Comparison of ENCODE assay signal across 17 cellular contexts in genomic region chr19:38660724-38661123, GRCh38. TPM values are rescaled to one million over a fixed set of nuclear protein-coding genes. Genes with fewer than 3 reads are reported as not detected.
A peak's percentile ranks its signal among the peaks of the same experiment; 100 is the strongest.
DNase-seq lines count a peak whose midpoint lies in the region; ATAC-seq, FAIRE-seq and TF ChIP-seq lines count a peak whose summit lies in the region.
"Had no signal": no experiment of that assay in that cellular context is flagged by ENCODE, and none has a peak within 500 bp of the region (broad histone marks: within the 10 kb centered on the region; RNA-seq: fewer than 3 reads in every experiment).

No MANE protein-coding gene starts in this region.

- no peak overlapping the region for H3K4me3 Mint-ChIP-seq in H9
- H3K4me3 Mint-ChIP-seq: activated naive CD8-positive, alpha-beta T cell treated with anti-CD3 and anti-CD28 coated beads, Interleukin-2, amount 10 ng/mL, durations not matched to agents 7 days and 5 days had no signal

- intact Hi-C loops in body of pancreas (cut with DNase I) (no loop called here), HepG2 (cut with micrococcal nuclease; ENCODE audit: unreplicated experiment) (no loop called here)

- FAIRE-seq in HepG2 (lab: Jason Lieb, UNC) (no peak), small intestine (lab: Jason Lieb, UNC) (no peak)

- peaks cover 75 to 80% of the 10 kb centered on the region in 2 experiments for H3K4me1 Mint-ChIP-seq in H9

- no peak overlapping the region for H4K8ac ChIP-seq in H9 (replicated peaks; ENCODE audit: insufficient read length, low read depth, low read length)

- no TSS peak for BruUV-seq in HepG2 (replicated peaks; lab: Mats Ljungman, UMichigan)

- H3K4me3 ChIP-seq in body of pancreas (no peak overlapping the region), HepG2 (replicated peaks in 1 of 3; ENCODE audit: insufficient read depth in 1 of 3, low read depth in 2 of 3, low read length in 3 of 3) (no peak overlapping the region), small intestine (ENCODE audit: low read depth in 1 of 2, low read length in 2 of 2) (no peak overlapping the region)

- peaks cover 38% of the 10 kb centered on the region for H3K4me1 ChIP-seq in H9 (ENCODE audit: insufficient read depth, low read length)
- H3K4me1 ChIP-seq in body of pancreas, result peaks cover 100% of the 10 kb centered on the region
- H3K4me1 ChIP-seq in HepG2 (ENCODE audit: insufficient read depth, low read length), result peaks cover 98% of the 10 kb centered on the region
- peaks cover 25 to 55% of the 10 kb centered on the region in 2 donors for H3K4me1 ChIP-seq in small intestine (ENCODE audit: control insufficient read depth in 2 of 2, insufficient read depth in 1 of 2, low read depth in 1 of 2, low read length in 1 of 2)

- H4K91ac ChIP-seq in H9 (ENCODE audit: insufficient read length, low read depth, low read length), result no peak overlapping the region

- no peak for TF ChIP-seq CTCF in H9 (conservative IDR thresholded peaks at IDR 0.05)
- TF ChIP-seq CTCF in body of pancreas (IDR thresholded peaks at IDR 0.05), result no peak
- TF ChIP-seq CTCF in HepG2 (CRISPR knock-in tag; IDR thresholded peaks at IDR 0.05), result no peak
- no peak for TF ChIP-seq CTCF in omental fat pad (IDR thresholded peaks at IDR 0.05)

- H3K18ac ChIP-seq in H9 (ENCODE audit: insufficient read length, low read depth, low read length), result no peak overlapping the region

- no peak for TF ChIP-seq EP300 in HepG2 (IDR thresholded peaks at IDR 0.05; ENCODE audit: low read depth in 2 of 2, low read length in 2 of 2)
- no peak for TF ChIP-seq EP300 in HepG2 (CRISPR knock-in tag; IDR thresholded peaks at IDR 0.05; ENCODE audit: borderline replicate concordance)

- H3K36me3 ChIP-seq in body of pancreas (replicated peaks in 1 of 2; ENCODE audit: insufficient read depth in 1 of 2, low read depth in 2 of 2) (no peaks in the 10 kb centered on the region), HepG2 (replicated peaks in 1 of 2; ENCODE audit: control insufficient read depth in 1 of 2, insufficient read depth in 2 of 2, low read length in 2 of 2) (peaks cover 16 to 51% of the 10 kb centered on the region in 2 experiments), small intestine (ENCODE audit: control insufficient read depth in 2 of 2, insufficient read depth in 2 of 2, low read length in 2 of 2) (peaks cover 0 to 5% of the 10 kb centered on the region in 2 donors)

- no peak overlapping the region for H2BK120ac ChIP-seq in H9 (ENCODE audit: low read depth, low read length, poor library complexity, severe bottlenecking)

- H2AFZ ChIP-seq in H9 (ENCODE audit: low read length) (no peak overlapping the region), HepG2 (ENCODE audit: low read length) (no peak overlapping the region)

- no peak overlapping the region for H3K27ac ChIP-seq in H9 (ENCODE audit: insufficient read length, low read depth, low read length)
- peak overlapping the region; percentile 50 to 98 (median 94) for H3K27ac ChIP-seq in body of pancreas
- no peak overlapping the region for H3K27ac ChIP-seq in HepG2 (ENCODE audit: extremely low read length, insufficient read depth, low read length)
- peak overlapping the region; percentile 60 to 81 for H3K27ac ChIP-seq in small intestine (ENCODE audit: low read depth in 1 of 2, low read length in 1 of 2)

- H2BK12ac ChIP-seq in H9 (ENCODE audit: insufficient read length, low read depth, low read length), result no peak overlapping the region

- no peak overlapping the region for H3T11ph ChIP-seq in H9 (ENCODE audit: low read length)

- peaks cover 4% of the 10 kb centered on the region for H3K79me1 ChIP-seq in H9 (ENCODE audit: insufficient read depth, low read depth, low read length, poor library complexity, severe bottlenecking)

- no peaks in the 10 kb centered on the region for H3K9me3 ChIP-seq in H9 (ENCODE audit: control insufficient read depth, low read depth, low read length)
- no peaks in the 10 kb centered on the region for H3K9me3 ChIP-seq in body of pancreas
- H3K9me3 ChIP-seq in HepG2 (ENCODE audit: low read length), result no peaks in the 10 kb centered on the region
- H3K9me3 ChIP-seq in small intestine (ENCODE audit: control insufficient read depth, low read depth), result no peaks in the 10 kb centered on the region

- DNase-seq in H9 (no peak), body of pancreas (no peak), HepG2 (ENCODE audit: low spot score) (no peak), small intestine (no peak), omental fat pad (ENCODE audit: low spot score) (no peak), Kasumi-1 (lab: John Stamatoyannopoulos, UW) (no peak)
- DNase-seq in activated naive CD4-positive, alpha-beta T cell treated with Interleukin-2 at 50 U/mL for 16 hours, result no peak
- DNase-seq: activated CD4-positive, alpha-beta T cell treated with anti-CD3 and anti-CD28 coated beads, Interleukin-2, amount 50 U/mL, for 4 hours; activated naive CD8-positive, alpha-beta T cell treated with anti-CD3 and anti-CD28 coated beads, Interleukin-2, amount 10 ng/mL, durations not matched to agents 7 days and 5 days; CD4-positive, alpha-beta memory T cell; erythroblast; H7; islet precursor cell; stimulated activated CD8-positive, alpha-beta memory T cell treated with anti-CD3 and anti-CD28 coated beads, Interleukin-4, amount 100 ng/mL, for 48 hours; SW 1271 had no signal

- H3K9me3 Mint-ChIP-seq in H9, result peaks cover 0 to 2% of the 10 kb centered on the region in 2 experiments; a peak in 1 of 5 replicates
- H3K9me3 Mint-ChIP-seq: activated naive CD8-positive, alpha-beta T cell treated with anti-CD3 and anti-CD28 coated beads, Interleukin-2, amount 10 ng/mL, durations not matched to agents 7 days and 5 days; CD4-positive, alpha-beta memory T cell had no signal

- WGBS in H9 (ENCODE audit: extremely low coverage, insufficient read length, low lambda C conversion rate), result no CpG with 5 or more reads among the region's 9 CpGs
- 84 to 90% methylated on average over 9 of the region's 9 CpGs for WGBS in body of pancreas, 2 donors
- WGBS in HepG2 (ENCODE audit: low lambda C conversion rate), result 92% methylated on average over 9 of the region's 9 CpGs
- WGBS in small intestine, 3 donors, result 28 to 64% (median 44%) methylated on average over 9 of the region's 9 CpGs

- TF ChIP-seq RAD21 in HepG2 (CRISPR knock-in tag; IDR thresholded peaks at IDR 0.05), result no peak

- no peak overlapping the region for H2BK20ac ChIP-seq in H9 (ENCODE audit: low read depth, low read length, poor library complexity, severe bottlenecking)

- no peaks in the 10 kb centered on the region for H3K27me3 Mint-ChIP-seq in H9 (ENCODE audit: low read depth)
- H3K27me3 Mint-ChIP-seq: activated naive CD8-positive, alpha-beta T cell treated with anti-CD3 and anti-CD28 coated beads, Interleukin-2, amount 10 ng/mL, durations not matched to agents 7 days and 5 days; CD4-positive, alpha-beta memory T cell had no signal

- in situ Hi-C loops in HepG2 (cut with HindIII; ENCODE audit: extremely low pct_ligation_motif_present, low pct_unique_long_range_greater_than_20kb), result no loop called here

- no peak overlapping the region for H3K4me2 ChIP-seq in H9 (ENCODE audit: insufficient read depth, insufficient read length, low read length)
- no peak overlapping the region for H3K4me2 ChIP-seq in HepG2 (ENCODE audit: low read depth, low read length)

- no peak overlapping the region for H3K14ac ChIP-seq in H9 (ENCODE audit: insufficient read depth, low read length)

- peaks cover 16 to 23% (median 19%) of the 10 kb centered on the region in 3 experiments; a peak in 6 of 7 replicates for H3K36me3 Mint-ChIP-seq in H9 (ENCODE audit: insufficient read depth in 1 of 3, low read depth in 3 of 3)

- no peak overlapping the region for H3K4ac ChIP-seq in H9 (ENCODE audit: low read depth, low read length)

- no peak for TF ChIP-seq POLR2A in body of pancreas (IDR thresholded peaks at IDR 0.05)
- no peak for TF ChIP-seq POLR2A in HepG2 (IDR thresholded peaks at IDR 0.05; ENCODE audit: insufficient read depth in 1 of 2, low read depth in 2 of 2, low read length in 2 of 2)

- no peak overlapping the region for H2AK5ac ChIP-seq in H9 (ENCODE audit: insufficient read length, low read length)

- no peak overlapping the region for H3K23ac ChIP-seq in H9 (ENCODE audit: insufficient read length, low read depth, low read length)

- H3K9ac ChIP-seq in H9 (ENCODE audit: extremely low read depth, insufficient read length, low read length) (peak overlapping the region; percentile 21), HepG2 (ENCODE audit: insufficient read depth, low read depth, low read length) (no peak overlapping the region)

- H3K79me2 ChIP-seq in H9 (ENCODE audit: insufficient read depth, low read length) (peaks cover 56% of the 10 kb centered on the region), HepG2 (ENCODE audit: insufficient read depth, low read length) (peaks cover 96% of the 10 kb centered on the region)

- H4K20me1 ChIP-seq in H9 (ENCODE audit: control insufficient read depth, insufficient read depth, insufficient read length) (no peaks in the 10 kb centered on the region), HepG2 (ENCODE audit: insufficient read depth, low read length) (peaks cover 83% of the 10 kb centered on the region)

- H3K23me2 ChIP-seq in H9 (ENCODE audit: insufficient read length, low read depth, low read length, poor library complexity, severe bottlenecking), result no peaks in the 10 kb centered on the region

- ATAC-seq in body of pancreas (no peak), HepG2 (no peak), GM18858 (IDR thresholded peaks at IDR 0.05; ENCODE audit: unreplicated experiment) (no peak), omental fat pad (ENCODE audit: low FRiP score) (no peak)
- ATAC-seq: sciatic nerve had no signal

- H2BK5ac ChIP-seq in H9 (ENCODE audit: insufficient read length, low read length), result no peak overlapping the region

- H4K5ac ChIP-seq in H9 (ENCODE audit: insufficient read length, low read depth, low read length), result no peak overlapping the region

- peak overlapping the region in 2 of 3 experiments; percentile 45 to 78; a peak in 4 of 7 replicates for H3K27ac Mint-ChIP-seq in H9

- H2BK15ac ChIP-seq in H9 (ENCODE audit: low read depth, low read length), result no peak overlapping the region

- H3K27me3 ChIP-seq in H9 (ENCODE audit: insufficient read depth, low read length) (no peaks in the 10 kb centered on the region), body of pancreas (no peaks in the 10 kb centered on the region), HepG2 (ENCODE audit: control insufficient read depth in 1 of 2, insufficient read depth in 2 of 2, low read length in 2 of 2) (no peaks in the 10 kb centered on the region), small intestine (ENCODE audit: control insufficient read depth in 2 of 2, insufficient read depth in 2 of 2, low read length in 2 of 2) (no peaks in the 10 kb centered on the region)

- CTCF ChIA-PET in HepG2 (lab: Yijun Ruan, JAX; ENCODE audit: low intra/inter-chr PET ratio, low total read pairs), result no interaction called here

- no peak overlapping the region for H3K56ac ChIP-seq in H9 (ENCODE audit: insufficient read length, low read depth, low read length)

- POLR2A ChIA-PET in HepG2 (lab: Yijun Ruan, JAX), result interaction anchor here (0.9 to 3.3 kb wide), 3 partner anchors 11 to 40 kb away, joined by 4 to 26 read pairs (median 7); no protein-coding TSS in a partner anchor

RNA-seq across cellular contexts. Expression of gene ACTN4, which starts 13.3 kb away (rescaled TPM):
- total RNA-seq in H9 (2021) (369 and 386 TPM in 2 replicates), body of pancreas (100 to 1,000 TPM; 143 to 148 TPM), HepG2 (2016; rRNA removed; fragmentation: Illumina TruSeq; extraction: Trizol) (167 and 192 TPM in 2 replicates), omental fat pad (100 to 1,000 TPM; 290 to 517 (median 367) TPM)
- total RNA-seq in HepG2 (2016; cell fraction: cytosol; rRNA removed; fragmentation: Illumina TruSeq; extraction: Trizol; ENCODE audit: low read depth), result 13.8 and 15.0 TPM in 2 replicates
- total RNA-seq in HepG2 (2016; cell fraction: insoluble cytoplasmic fraction; rRNA removed; fragmentation: Illumina TruSeq; extraction: Trizol), result 122 and 176 TPM in 2 replicates
- 28.6 and 34.1 TPM in 2 replicates for total RNA-seq in HepG2 (2016; cell fraction: membrane; rRNA removed; fragmentation: Illumina TruSeq; extraction: Trizol)
- total RNA-seq in HepG2 (2016; cell fraction: nucleus; rRNA removed; fragmentation: Illumina TruSeq; extraction: Trizol), result 148 and 165 TPM in 2 replicates
- polyA plus RNA-seq in HepG2 (2011; rRNA removed) (171 and 223 TPM in 2 replicates), small intestine (100 to 1,000 TPM; 188 to 326 (median 291) TPM)
- 82.2 and 91.7 TPM in 2 replicates for polyA plus RNA-seq in HepG2 (2011; cell fraction: cytosol; rRNA removed)
- polyA plus RNA-seq in HepG2 (2011; cell fraction: nucleus; rRNA removed), result 437 and 620 TPM in 2 replicates
- polyA plus RNA-seq in HepG2 (2012), result 222 and 260 TPM in 2 replicates
- polyA plus RNA-seq in HepG2 (2016; cell fraction: cytosol; fragmentation: Illumina TruSeq; extraction: Trizol; ENCODE audit: low read depth), result 5.8 and 8.5 TPM in 2 replicates
- polyA plus RNA-seq in HepG2 (2016; cell fraction: insoluble cytoplasmic fraction; fragmentation: Illumina TruSeq; extraction: Trizol; ENCODE audit: low read depth), result 192 and 256 TPM in 2 replicates
- polyA plus RNA-seq in HepG2 (2016; cell fraction: membrane; fragmentation: Illumina TruSeq; extraction: Trizol; ENCODE audit: low read depth), result 20.9 and 27.6 TPM in 2 replicates
- polyA plus RNA-seq in HepG2 (2016; cell fraction: nucleus; fragmentation: Illumina TruSeq; extraction: Trizol; ENCODE audit: insufficient read depth, low read depth), result 435 and 441 TPM in 2 replicates
- polyA minus RNA-seq in HepG2 (2011; rRNA and poly(A)+ RNA removed; ENCODE audit: low replicate concordance), result 172 and 192 TPM in 2 replicates
- 86.2 and 95.5 TPM in 2 replicates for polyA minus RNA-seq in HepG2 (2011; cell fraction: cytosol; rRNA and poly(A)+ RNA removed)
- polyA minus RNA-seq in HepG2 (2011; cell fraction: nucleus; rRNA and poly(A)+ RNA removed), result 73.1 and 75.2 TPM in 2 replicates

RNA-seq across cellular contexts. Expression of gene EIF3K, which starts 41.7 kb away (rescaled TPM):
- total RNA-seq in H9 (2021) (341 and 345 TPM in 2 replicates), body of pancreas (100 to 1,000 TPM; 108 to 169 TPM), HepG2 (2016; rRNA removed; fragmentation: Illumina TruSeq; extraction: Trizol) (258 and 351 TPM in 2 replicates), omental fat pad (100 to 1,000 TPM; 364 to 556 (median 476) TPM)
- 100 and 104 TPM in 2 replicates for total RNA-seq in HepG2 (2016; cell fraction: cytosol; rRNA removed; fragmentation: Illumina TruSeq; extraction: Trizol; ENCODE audit: low read depth)
- total RNA-seq in HepG2 (2016; cell fraction: insoluble cytoplasmic fraction; rRNA removed; fragmentation: Illumina TruSeq; extraction: Trizol), result 260 and 364 TPM in 2 replicates
- total RNA-seq in HepG2 (2016; cell fraction: membrane; rRNA removed; fragmentation: Illumina TruSeq; extraction: Trizol), result 174 and 175 TPM in 2 replicates
- total RNA-seq in HepG2 (2016; cell fraction: nucleus; rRNA removed; fragmentation: Illumina TruSeq; extraction: Trizol), result 92.4 TPM in 2 replicates
- polyA plus RNA-seq in HepG2 (2011; rRNA removed) (179 and 230 TPM in 2 replicates), small intestine (100 to 1,000 TPM; 619 to 710 (median 633) TPM)
- polyA plus RNA-seq in HepG2 (2011; cell fraction: cytosol; rRNA removed), result 271 and 427 TPM in 2 replicates
- polyA plus RNA-seq in HepG2 (2011; cell fraction: nucleus; rRNA removed), result 210 and 224 TPM in 2 replicates
- 171 and 172 TPM in 2 replicates for polyA plus RNA-seq in HepG2 (2012)
- 106 and 109 TPM in 2 replicates for polyA plus RNA-seq in HepG2 (2016; cell fraction: cytosol; fragmentation: Illumina TruSeq; extraction: Trizol; ENCODE audit: low read depth)
- 349 and 386 TPM in 2 replicates for polyA plus RNA-seq in HepG2 (2016; cell fraction: insoluble cytoplasmic fraction; fragmentation: Illumina TruSeq; extraction: Trizol; ENCODE audit: low read depth)
- polyA plus RNA-seq in HepG2 (2016; cell fraction: membrane; fragmentation: Illumina TruSeq; extraction: Trizol; ENCODE audit: low read depth), result 161 and 168 TPM in 2 replicates
- polyA plus RNA-seq in HepG2 (2016; cell fraction: nucleus; fragmentation: Illumina TruSeq; extraction: Trizol; ENCODE audit: insufficient read depth, low read depth), result 163 and 169 TPM in 2 replicates
- polyA minus RNA-seq in HepG2 (2011; rRNA and poly(A)+ RNA removed; ENCODE audit: low replicate concordance), result 199 and 296 TPM in 2 replicates
- 94.6 and 127 TPM in 2 replicates for polyA minus RNA-seq in HepG2 (2011; cell fraction: cytosol; rRNA and poly(A)+ RNA removed)
- 43.4 and 51.5 TPM in 2 replicates for polyA minus RNA-seq in HepG2 (2011; cell fraction: nucleus; rRNA and poly(A)+ RNA removed)

RNA-seq across cellular contexts. Expression of gene MAP4K1, which starts 43.0 kb away (rescaled TPM):
- total RNA-seq in H9 (2021), result 25.7 and 31.1 TPM in 2 replicates
- 1 to 10 TPM; 2.0 to 2.9 TPM for total RNA-seq in body of pancreas
- total RNA-seq in HepG2 (2016; rRNA removed; fragmentation: Illumina TruSeq; extraction: Trizol), result 0.89 TPM in 1 of 2 replicates, not detected in the other
- not detected in 2 replicates for total RNA-seq in HepG2 (2016; cell fraction: cytosol; rRNA removed; fragmentation: Illumina TruSeq; extraction: Trizol; ENCODE audit: low read depth)
- 0.39 and 0.41 TPM in 2 replicates for total RNA-seq in HepG2 (2016; cell fraction: insoluble cytoplasmic fraction; rRNA removed; fragmentation: Illumina TruSeq; extraction: Trizol)
- 0.19 and 0.62 TPM in 2 replicates for total RNA-seq in HepG2 (2016; cell fraction: membrane; rRNA removed; fragmentation: Illumina TruSeq; extraction: Trizol)
- 0.60 TPM in 1 of 2 replicates, not detected in the other for total RNA-seq in HepG2 (2016; cell fraction: nucleus; rRNA removed; fragmentation: Illumina TruSeq; extraction: Trizol)
- polyA plus RNA-seq in HepG2 (2011; rRNA removed), result 0.24 and 0.35 TPM in 2 replicates
- 0.05 and 0.31 TPM in 2 replicates for polyA plus RNA-seq in HepG2 (2011; cell fraction: cytosol; rRNA removed)
- 2.1 and 2.6 TPM in 2 replicates for polyA plus RNA-seq in HepG2 (2011; cell fraction: nucleus; rRNA removed)
- polyA plus RNA-seq in HepG2 (2012), result 0.44 and 0.64 TPM in 2 replicates
- not detected in 2 replicates for polyA plus RNA-seq in HepG2 (2016; cell fraction: cytosol; fragmentation: Illumina TruSeq; extraction: Trizol; ENCODE audit: low read depth)
- 0.52 TPM in 1 of 2 replicates, not detected in the other for polyA plus RNA-seq in HepG2 (2016; cell fraction: insoluble cytoplasmic fraction; fragmentation: Illumina TruSeq; extraction: Trizol; ENCODE audit: low read depth)
- polyA plus RNA-seq in HepG2 (2016; cell fraction: membrane; fragmentation: Illumina TruSeq; extraction: Trizol; ENCODE audit: low read depth), result not detected in 2 replicates
- 1.4 and 3.1 TPM in 2 replicates for polyA plus RNA-seq in HepG2 (2016; cell fraction: nucleus; fragmentation: Illumina TruSeq; extraction: Trizol; ENCODE audit: insufficient read depth, low read depth)
- polyA minus RNA-seq in HepG2 (2011; rRNA and poly(A)+ RNA removed; ENCODE audit: low replicate concordance), result 0.91 TPM in 1 of 2 replicates, not detected in the other
- polyA minus RNA-seq in HepG2 (2011; cell fraction: cytosol; rRNA and poly(A)+ RNA removed), result not detected in 2 replicates
- not detected in 2 replicates for polyA minus RNA-seq in HepG2 (2011; cell fraction: nucleus; rRNA and poly(A)+ RNA removed)
- polyA plus RNA-seq in small intestine, result 10 to 100 TPM in 1 of 3 donors, 1 to 10 TPM in 1, under 1 TPM in 1; 0.45 to 10.8 (median 4.0) TPM
- total RNA-seq in omental fat pad, result 1 to 10 TPM; 1.5 to 3.2 (median 2.7) TPM

Comparison
In these comparisons a context has a peak if more than half of its experiments do, and no peak if none do; other contexts are left out.
1. H3K27ac ChIP-seq: peak in body of pancreas (4 of 4) and small intestine (2 of 2); none in H9 (single experiment) and HepG2 (single experiment).